ENCODE assay signal across 12 cellular contexts in the genomic region with DNA sequence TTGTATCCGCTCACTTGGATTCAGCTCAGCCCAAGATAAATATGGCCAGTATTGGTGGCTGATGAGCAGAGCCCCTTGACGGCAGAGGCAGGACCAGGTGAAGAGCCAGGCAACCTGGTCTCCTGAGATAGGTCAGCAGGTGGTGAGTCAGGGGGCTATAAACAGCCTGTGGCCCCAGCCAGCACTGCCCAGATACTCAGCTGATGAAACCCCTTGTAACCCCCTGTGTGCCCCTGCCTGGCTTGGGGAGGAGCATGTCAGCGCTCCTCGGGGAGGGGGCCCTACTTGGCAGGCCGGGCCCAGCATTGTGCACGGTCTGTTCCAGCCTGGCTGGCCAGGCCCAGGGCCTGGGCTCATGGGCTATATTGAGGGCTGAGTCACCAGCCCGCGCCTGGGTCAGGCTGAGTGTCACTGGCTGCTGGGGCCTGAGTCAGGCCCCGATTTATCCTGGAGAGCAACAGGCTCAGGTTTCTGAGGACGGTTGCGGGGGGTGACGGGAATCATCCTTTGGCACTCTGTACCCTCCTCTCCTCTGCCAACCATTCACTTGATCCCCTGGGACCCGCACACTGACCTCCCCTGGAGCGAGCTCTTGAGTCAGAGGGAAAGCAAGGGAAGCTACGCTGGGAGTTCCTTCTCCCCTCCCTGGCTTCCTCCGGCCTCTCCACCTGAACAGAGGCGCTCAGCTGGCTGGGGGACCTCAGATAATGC. TPM values are rescaled to one million over a fixed set of nuclear protein-coding genes. Genes with fewer than 3 reads are reported as not detected.
A peak's percentile ranks its signal among the peaks of the same experiment; 100 is the strongest.
DNase-seq lines count a peak whose midpoint lies in the region; ATAC-seq and TF ChIP-seq lines count a peak whose summit lies in the region.
"Had no signal": no experiment of that assay in that cellular context is flagged by ENCODE, and none has a peak within 500 bp of the region (broad histone marks: within the 10 kb centered on the region; RNA-seq: fewer than 3 reads in every experiment).

No MANE protein-coding gene starts in this region.

- peaks cover 40% of the 10 kb centered on the region for H3K27me3 Mint-ChIP-seq in activated T-cell treated with anti-CD3 and anti-CD28 coated beads, Interleukin-2, amount 50 U/mL, for 72 hours (ENCODE audit: low read depth)

- H3K4me1 Mint-ChIP-seq in activated T-cell treated with anti-CD3 and anti-CD28 coated beads, Interleukin-2, amount 50 U/mL, for 72 hours (ENCODE audit: low read depth): peaks cover 13% of the 10 kb centered on the region

- H3K9me3 Mint-ChIP-seq in activated T-cell treated with anti-CD3 and anti-CD28 coated beads, Interleukin-2, amount 50 U/mL, for 72 hours: no peaks in the 10 kb centered on the region
- H3K9me3 Mint-ChIP-seq: dendritic cell treated with granulocyte-macrophage colony-stimulating factor and Interleukin-4, amounts not matched to agents 40 ng/mL and 50 ng/mL, for 4 days; naive B cell had no signal

- TF ChIP-seq CTCF in body of pancreas (IDR thresholded peaks at IDR 0.05): no peak

- DNase-seq in NCI-H2107 treated with DMSO at 0.1 percent for 48 hours (lab: John Stamatoyannopoulos, UW; ENCODE audit: unreplicated experiment): peak; percentile 8
- DNase-seq in NCI-H2107 (lab: John Stamatoyannopoulos, UW): no peak
- DNase-seq in dedifferentiated amniotic fluid mesenchymal stem cell (ENCODE audit: extremely low spot score): peak; percentile 49
- peak; percentile 46 to 68 for DNase-seq in lung microvascular endothelial cell (ENCODE audit: low read depth in 2 of 2)
- no peak for DNase-seq in body of pancreas
- DNase-seq in NOMO-1 (lab: John Stamatoyannopoulos, UW; ENCODE audit: unreplicated experiment in 2 of 2): no peak
- DNase-seq in activated T-cell treated with anti-CD3 and anti-CD28 coated beads, Interleukin-2, amount 50 U/mL, for 72 hours: no peak
- no peak for DNase-seq in NCI-H1048 (lab: John Stamatoyannopoulos, UW)
- DNase-seq: activated CD4-positive, alpha-beta T cell treated with anti-CD3 and anti-CD28 coated beads for 1 hour; naive B cell; NCI-H446 treated with DMSO at 0.1 percent for 48 hours had no signal

- intact Hi-C loops in body of pancreas (cut with DNase I): no loop called here

- H3K4me3 ChIP-seq in body of pancreas: no peak overlapping the region

- H3K27ac Mint-ChIP-seq in activated T-cell treated with anti-CD3 and anti-CD28 coated beads, Interleukin-2, amount 50 U/mL, for 72 hours: no peak overlapping the region
- H3K27ac Mint-ChIP-seq: dendritic cell treated with granulocyte-macrophage colony-stimulating factor and Interleukin-4, amounts not matched to agents 40 ng/mL and 50 ng/mL, for 4 days had no signal

- H3K36me3 ChIP-seq in body of pancreas (replicated peaks in 1 of 2; ENCODE audit: insufficient read depth in 1 of 2, low read depth in 2 of 2): no peaks in the 10 kb centered on the region

- peaks cover 16% of the 10 kb centered on the region for H3K4me1 ChIP-seq in body of pancreas

- ATAC-seq in body of pancreas: no peak
- ATAC-seq in activated T-cell treated with anti-CD3 and anti-CD28 coated beads, Interleukin-2, amount 50 U/mL, for 72 hours (replicated peaks in 1 of 2): no peak

- H3K27me3 ChIP-seq in body of pancreas: peaks cover 0 to 11% of the 10 kb centered on the region in 2 donors

- H3K36me3 Mint-ChIP-seq in activated T-cell treated with anti-CD3 and anti-CD28 coated beads, Interleukin-2, amount 50 U/mL, for 72 hours (ENCODE audit: insufficient read depth in 2 of 2): no peaks in the 10 kb centered on the region
- H3K36me3 Mint-ChIP-seq: naive B cell had no signal

- 91 to 95% methylated on average over 3 to 17 of the region's 17 CpGs for WGBS in body of pancreas, 2 donors

- H3K27ac ChIP-seq in body of pancreas: no peak overlapping the region

- no peak for TF ChIP-seq POLR2A in body of pancreas (IDR thresholded peaks at IDR 0.05)

- no peak overlapping the region for H3K4me3 Mint-ChIP-seq in activated T-cell treated with anti-CD3 and anti-CD28 coated beads, Interleukin-2, amount 50 U/mL, for 72 hours
- H3K4me3 Mint-ChIP-seq: dendritic cell treated with granulocyte-macrophage colony-stimulating factor and Interleukin-4, amounts not matched to agents 40 ng/mL and 50 ng/mL, for 4 days had no signal

- H3K9me3 ChIP-seq in body of pancreas: no peaks in the 10 kb centered on the region

RNA-seq across cellular contexts. Expression of a gene that starts 2.8 kb away (rescaled TPM):
- total RNA-seq in lung microvascular endothelial cell (122 and 131 TPM in 2 replicates), body of pancreas (1 to 10 TPM; 1.8 to 4.0 TPM)
- under 1 TPM; 0.02 to 0.07 TPM for total RNA-seq in activated T-cell treated with anti-CD3 and anti-CD28 coated beads, Interleukin-2, amount 50 U/mL, for 72 hours

RNA-seq across cellular contexts. Expression of a gene that starts 35.3 kb away (rescaled TPM):
- total RNA-seq in lung microvascular endothelial cell (86.5 and 97.6 TPM in 2 replicates), body of pancreas (10 to 100 TPM; 36.3 to 45.8 TPM)
- 10 to 100 TPM; 68.3 to 73.3 TPM for total RNA-seq in activated T-cell treated with anti-CD3 and anti-CD28 coated beads, Interleukin-2, amount 50 U/mL, for 72 hours

RNA-seq across cellular contexts. Expression of a gene that starts 35.6 kb away (rescaled TPM):
- total RNA-seq in lung microvascular endothelial cell (0.99 and 1.1 TPM in 2 replicates), body of pancreas (1 to 10 TPM in 1 of 2 donors, under 1 TPM in 1; 0.99 to 3.6 TPM)
- 1 to 10 TPM; 4.6 to 7.4 TPM for total RNA-seq in activated T-cell treated with anti-CD3 and anti-CD28 coated beads, Interleukin-2, amount 50 U/mL, for 72 hours

RNA-seq across cellular contexts. Expression of a gene that starts 51.8 kb away (rescaled TPM):
- not detected in 2 replicates for total RNA-seq in lung microvascular endothelial cell
- not detected for total RNA-seq in body of pancreas
- total RNA-seq in activated T-cell treated with anti-CD3 and anti-CD28 coated beads, Interleukin-2, amount 50 U/mL, for 72 hours: not detected

Comparison
In these comparisons a context has a peak if more than half of its experiments do, and no peak if none do; other contexts are left out.
1. DNase-seq: peak in NCI-H2107 treated with DMSO at 0.1 percent for 48 hours (single experiment), dedifferentiated amniotic fluid mesenchymal stem cell (single experiment) and lung microvascular endothelial cell (2 of 2); none in NCI-H2107 (single experiment), body of pancreas (0 of 4), NOMO-1 (0 of 2), activated T-cell treated with anti-CD3 and anti-CD28 coated beads, Interleukin-2, amount 50 U/mL, for 72 hours (0 of 2) and NCI-H1048 (single experiment).
2. RNA of a gene that starts 2.8 kb away (total RNA-seq): 122 to 131 TPM in lung microvascular endothelial cell; 1.8 to 4.0 TPM in body of pancreas and 0.02 to 0.07 TPM in activated T-cell treated with anti-CD3 and anti-CD28 coated beads, Interleukin-2, amount 50 U/mL, for 72 hours; every median in the first group is over 10 times any median in the second.